In genomic region chr4:139789096-139789495, GRCh38 we compare ENCODE assay signal across 14 cellular contexts.
"Had no signal": no experiment of that assay in that cellular context is flagged by ENCODE, and none has a peak within 500 bp of the region (broad histone marks: within the 10 kb centered on the region; RNA-seq: fewer than 3 reads in every experiment).

No MANE protein-coding gene starts in this region.

- DNase-seq: activated B cell treated with CpG ODN at 0.5 μM for 24 hours; activated CD4-positive, alpha-beta T cell treated with anti-CD3 and anti-CD28 coated beads, Interleukin-2, amount 10 ng/mL, durations not matched to agents 7 days and 5 days; activated CD8-positive, alpha-beta memory T cell treated with anti-CD3 and anti-CD28 coated beads for 24 hours; activated naive CD4-positive, alpha-beta T cell treated with Interleukin-2 at 50 U/mL for 16 hours; activated naive CD8-positive, alpha-beta T cell treated with anti-CD3 and anti-CD28 coated beads, Interleukin-2, amount 50 U/mL, for 24 hours; foreskin melanocyte; head of caudate nucleus; mucosa of descending colon; nephron progenitor cell; stimulated activated CD4-positive, alpha-beta T cell treated with anti-CD3 and anti-CD28 coated beads, Interleukin-2, amount 100 ng/mL, for 48 hours; stimulated activated naive CD4-positive, alpha-beta T cell treated with Interleukin-2 at 50 U/mL for 16 hours; upper lobe of left lung had no signal

- ATAC-seq: activated naive CD8-positive, alpha-beta T cell treated with anti-CD3 and anti-CD28 coated beads, Interleukin-2, amount 50 U/mL, for 24 hours; mucosa of descending colon had no signal

- H3K4me3 ChIP-seq: cardiac muscle cell, mucosa of descending colon, suprapubic skin, upper lobe of left lung had no signal
